In the genomic region with DNA sequence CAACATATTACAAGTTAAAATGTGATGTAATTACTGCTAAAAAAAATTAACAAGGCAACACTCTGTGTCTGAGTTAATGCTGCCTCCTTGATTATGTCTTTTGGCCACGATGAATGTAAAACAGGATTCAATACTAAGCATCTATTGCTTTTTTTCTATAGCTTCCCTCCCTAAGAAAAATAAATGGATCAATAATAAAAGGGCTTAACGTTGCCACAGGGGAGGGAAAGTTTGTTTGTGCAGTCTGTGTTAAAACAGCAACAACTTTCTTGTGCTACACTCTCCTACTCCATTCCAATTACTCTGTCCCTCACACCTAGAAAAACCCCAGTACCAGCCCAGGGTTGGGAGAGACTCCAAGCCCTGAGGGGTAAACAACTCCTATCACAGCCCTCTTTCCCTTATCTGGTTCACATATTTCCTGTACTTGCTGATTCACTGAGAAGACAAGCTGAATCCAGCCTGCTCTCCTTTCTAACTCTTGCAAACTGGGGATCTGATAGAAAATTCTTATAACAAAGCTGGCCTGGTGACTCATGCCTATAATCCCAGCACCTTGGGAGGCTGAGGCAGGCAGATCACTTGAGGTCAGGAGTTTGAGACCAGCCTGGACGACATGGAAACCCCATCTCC, we compare ENCODE assay signal across 15 cellular contexts. TPM values are rescaled to one million over a fixed set of nuclear protein-coding genes. Genes with fewer than 3 reads are reported as not detected.
DNase-seq lines count a peak whose midpoint lies in the region; ATAC-seq and TF ChIP-seq lines count a peak whose summit lies in the region.
"Had no signal": no experiment of that assay in that cellular context is flagged by ENCODE, and none has a peak within 500 bp of the region (broad histone marks: within the 10 kb centered on the region; RNA-seq: fewer than 3 reads in every experiment).

No MANE protein-coding gene starts in this region.

- TF ChIP-seq CTCF in Caco-2 (IDR thresholded peaks at IDR 0.05; ENCODE audit: insufficient read depth in 1 of 2, low read depth in 1 of 2, low read length in 1 of 2, severe bottlenecking in 1 of 2, unreplicated experiment in 1 of 2) (no peak), Panc1 (IDR thresholded peaks at IDR 0.05) (no peak), chondrocyte (IDR thresholded peaks at IDR 0.05) (no peak), mesothelial cell of epicardium (IDR thresholded peaks at IDR 0.05; ENCODE audit: unreplicated experiment) (no peak)

- H3K27me3 ChIP-seq in Caco-2 (replicated peaks; ENCODE audit: control insufficient read depth, insufficient read depth, low read length), result no peaks in the 10 kb centered on the region
- no peaks in the 10 kb centered on the region for H3K27me3 ChIP-seq in Panc1 (ENCODE audit: control insufficient read depth, insufficient read depth, low read length)

- H3K27me3 Mint-ChIP-seq in Caco-2 (ENCODE audit: insufficient read depth, unreplicated experiment), result no peaks in the 10 kb centered on the region
- no peaks in the 10 kb centered on the region for H3K27me3 Mint-ChIP-seq in chondrocyte (ENCODE audit: low read depth)
- H3K27me3 Mint-ChIP-seq in mesothelial cell of epicardium (ENCODE audit: low read depth), result no peaks in the 10 kb centered on the region
- H3K27me3 Mint-ChIP-seq in activated CD4-positive, alpha-beta T cell treated with anti-CD3 and anti-CD28 coated beads for 36 hours, result peaks cover 10% of the 10 kb centered on the region
- H3K27me3 Mint-ChIP-seq in T-helper 2 cell treated with Interferon-gamma antibody and Interleukin-4, amounts not matched to agents 5 μg/mL and 100 μg/mL, for 36 hours (ENCODE audit: low read depth), result peaks cover 5% of the 10 kb centered on the region

- intact Hi-C loops in Caco-2 (cut with micrococcal nuclease; ENCODE audit: unreplicated experiment) (loop anchor here (1.0 to 2.0 kb wide), 2 partner anchors 16 to 53 kb away; no protein-coding TSS in a partner anchor), Panc1 (cut with micrococcal nuclease; ENCODE audit: unreplicated experiment) (no loop called here)
- intact Hi-C loops in activated CD4-positive, alpha-beta T cell treated with anti-CD3 and anti-CD28 coated beads for 36 hours (cut with DNase I, micrococcal nuclease), result no loop called here

- H3K36me3 ChIP-seq in Caco-2 (ENCODE audit: control insufficient read depth, insufficient read depth, low read length) (no peaks in the 10 kb centered on the region; the same call in 1 of the 2 replicates), Panc1 (ENCODE audit: control insufficient read depth, insufficient read depth, low read length) (no peaks in the 10 kb centered on the region)

- CTCF ChIA-PET in Caco-2 (lab: Charles Lee), result interaction anchor here (0.7 to 2.4 kb wide), 4 partner anchors 12 to 70 kb away, joined by 3 to 17 read pairs (median 7); no protein-coding TSS in a partner anchor
- CTCF ChIA-PET in Panc1 (lab: Charles Lee), result interaction anchor here (1.0 kb wide), 1 partner anchor 12 kb away, joined by 6 read pairs; no protein-coding TSS in a partner anchor
- CTCF ChIA-PET in activated CD4-positive, alpha-beta T cell treated with anti-CD3 and anti-CD28 coated beads for 36 hours (lab: Charles Lee), result interaction anchor here (0.5 to 1.5 kb wide), 8 partner anchors 12 to 493 kb away, joined by 3 to 5 read pairs (median 3); no protein-coding TSS in a partner anchor

- peak; percentile 88 for ATAC-seq in Panc1
- ATAC-seq in activated CD4-positive, alpha-beta T cell treated with anti-CD3 and anti-CD28 coated beads for 36 hours, result no peak
- ATAC-seq in HG03442 (IDR thresholded peaks at IDR 0.05; ENCODE audit: unreplicated experiment), result no peak
- ATAC-seq in HG03039 (IDR thresholded peaks at IDR 0.05; ENCODE audit: unreplicated experiment), result no peak
- ATAC-seq: CD8-positive, alpha-beta T cell; GM12878 had no signal

- H3K36me3 Mint-ChIP-seq in Caco-2 (ENCODE audit: insufficient read depth, unreplicated experiment) (peaks cover 7% of the 10 kb centered on the region), chondrocyte (ENCODE audit: low read depth) (peaks cover 9% of the 10 kb centered on the region), mesothelial cell of epicardium (peaks cover 4% of the 10 kb centered on the region)
- H3K36me3 Mint-ChIP-seq in activated CD4-positive, alpha-beta T cell treated with anti-CD3 and anti-CD28 coated beads for 36 hours (ENCODE audit: low read depth), result no peaks in the 10 kb centered on the region
- H3K36me3 Mint-ChIP-seq in T-helper 2 cell treated with Interferon-gamma antibody and Interleukin-4, amounts not matched to agents 5 μg/mL and 100 μg/mL, for 36 hours (ENCODE audit: low read depth), result no peaks in the 10 kb centered on the region
- H3K36me3 Mint-ChIP-seq: CD8-positive, alpha-beta T cell had no signal

- DNase-seq in Caco-2, result peak; percentile 57 to 65
- no peak for DNase-seq in Panc1 (ENCODE audit: low read depth, low spot score)
- DNase-seq in chondrocyte (ENCODE audit: low spot score), result no peak
- no peak for DNase-seq in mesothelial cell of epicardium (ENCODE audit: low spot score in 2 of 2, unreplicated experiment in 2 of 2)
- DNase-seq in activated CD4-positive, alpha-beta T cell treated with anti-CD3 and anti-CD28 coated beads for 36 hours, result no peak
- DNase-seq in T-helper 2 cell treated with Interferon-gamma antibody and Interleukin-4, amounts not matched to agents 5 μg/mL and 100 μg/mL, for 36 hours (ENCODE audit: low spot score), result no peak
- DNase-seq: activated T-cell treated with anti-CD3 and anti-CD28 coated beads, Interleukin-2, amount 50 U/mL, for 24 hours; CD8-positive, alpha-beta T cell; NCI-H774; stimulated activated CD4-positive, alpha-beta T cell treated with anti-CD3 and anti-CD28 coated beads, Interleukin-2, amount 100 ng/mL, for 48 hours had no signal

- peak overlapping the region; percentile 3 for H3K4me3 Mint-ChIP-seq in Caco-2 (ENCODE audit: unreplicated experiment)
- H3K4me3 Mint-ChIP-seq in chondrocyte (ENCODE audit: unreplicated experiment), result no peak overlapping the region
- H3K4me3 Mint-ChIP-seq in mesothelial cell of epicardium, result no peak overlapping the region
- no peak overlapping the region for H3K4me3 Mint-ChIP-seq in activated CD4-positive, alpha-beta T cell treated with anti-CD3 and anti-CD28 coated beads for 36 hours
- H3K4me3 Mint-ChIP-seq in T-helper 2 cell treated with Interferon-gamma antibody and Interleukin-4, amounts not matched to agents 5 μg/mL and 100 μg/mL, for 36 hours, result no peak overlapping the region
- H3K4me3 Mint-ChIP-seq: activated T-cell treated with anti-CD3 and anti-CD28 coated beads, Interleukin-2, amount 50 U/mL, for 24 hours; CD8-positive, alpha-beta T cell; neural crest cell had no signal

- H3K9me3 Mint-ChIP-seq in Caco-2 (ENCODE audit: unreplicated experiment), result no peaks in the 10 kb centered on the region
- H3K9me3 Mint-ChIP-seq in chondrocyte (ENCODE audit: low read depth), result no peaks in the 10 kb centered on the region
- H3K9me3 Mint-ChIP-seq in mesothelial cell of epicardium, result no peaks in the 10 kb centered on the region
- no peaks in the 10 kb centered on the region for H3K9me3 Mint-ChIP-seq in activated CD4-positive, alpha-beta T cell treated with anti-CD3 and anti-CD28 coated beads for 36 hours (ENCODE audit: low read depth)
- H3K9me3 Mint-ChIP-seq in T-helper 2 cell treated with Interferon-gamma antibody and Interleukin-4, amounts not matched to agents 5 μg/mL and 100 μg/mL, for 36 hours, result no peaks in the 10 kb centered on the region
- H3K9me3 Mint-ChIP-seq: activated T-cell treated with anti-CD3 and anti-CD28 coated beads, Interleukin-2, amount 50 U/mL, for 24 hours; CD8-positive, alpha-beta T cell; neural crest cell had no signal

- H3K4me1 ChIP-seq in Caco-2, result peaks cover 24% of the 10 kb centered on the region
- H3K4me1 ChIP-seq in Panc1 (ENCODE audit: control insufficient read depth, insufficient read depth, low read length), result peaks cover 5% of the 10 kb centered on the region

- BruUV-seq in Caco-2 (replicated peaks; lab: Mats Ljungman, UMichigan) (no TSS peak), Panc1 (replicated peaks; lab: Mats Ljungman, UMichigan) (no TSS peak)

- POLR2A ChIA-PET in Caco-2 (lab: Charles Lee) (no interaction called here), Panc1 (lab: Charles Lee) (no interaction called here)
- POLR2A ChIA-PET in activated CD4-positive, alpha-beta T cell treated with anti-CD3 and anti-CD28 coated beads for 36 hours (lab: Charles Lee), result no interaction called here

- H3K27ac Mint-ChIP-seq in Caco-2 (ENCODE audit: unreplicated experiment) (peak overlapping the region; percentile 84), chondrocyte (ENCODE audit: unreplicated experiment) (peak overlapping the region; percentile 70), mesothelial cell of epicardium (peak overlapping the region; percentile 84)
- H3K27ac Mint-ChIP-seq in activated CD4-positive, alpha-beta T cell treated with anti-CD3 and anti-CD28 coated beads for 36 hours, result no peak overlapping the region
- H3K27ac Mint-ChIP-seq in T-helper 2 cell treated with Interferon-gamma antibody and Interleukin-4, amounts not matched to agents 5 μg/mL and 100 μg/mL, for 36 hours, result no peak overlapping the region
- H3K27ac Mint-ChIP-seq: activated T-cell treated with anti-CD3 and anti-CD28 coated beads, Interleukin-2, amount 50 U/mL, for 24 hours; CD8-positive, alpha-beta T cell had no signal

- H3K9me3 ChIP-seq in Caco-2, result no peaks in the 10 kb centered on the region
- no peaks in the 10 kb centered on the region for H3K9me3 ChIP-seq in Panc1 (ENCODE audit: control insufficient read depth, insufficient read depth, low read depth, low read length)

- in situ Hi-C loops in Panc1 (cut with HindIII; ENCODE audit: low pct_unique_long_range_greater_than_20kb, low sequenced_read_pairs), result no loop called here

- H3K4me3 ChIP-seq in Caco-2 (ENCODE audit: low read depth, low read length), result no peak overlapping the region
- no peak overlapping the region for H3K4me3 ChIP-seq in Panc1 (ENCODE audit: low read depth in 2 of 2, low read length in 2 of 2)
- H3K4me3 ChIP-seq: coronary artery, GM12878 had no signal

- H3K27ac ChIP-seq in Panc1 (ENCODE audit: low read length), result no peak overlapping the region; the same call in 1 of the 2 replicates
- H3K27ac ChIP-seq: coronary artery had no signal

- H3K4me1 Mint-ChIP-seq in Caco-2 (ENCODE audit: low read depth, unreplicated experiment), result peaks cover 29% of the 10 kb centered on the region
- H3K4me1 Mint-ChIP-seq in chondrocyte (ENCODE audit: low read depth), result peaks cover 18% of the 10 kb centered on the region
- H3K4me1 Mint-ChIP-seq in mesothelial cell of epicardium, result peaks cover 20% of the 10 kb centered on the region
- H3K4me1 Mint-ChIP-seq in activated CD4-positive, alpha-beta T cell treated with anti-CD3 and anti-CD28 coated beads for 36 hours, result peaks cover 2% of the 10 kb centered on the region
- H3K4me1 Mint-ChIP-seq in T-helper 2 cell treated with Interferon-gamma antibody and Interleukin-4, amounts not matched to agents 5 μg/mL and 100 μg/mL, for 36 hours (ENCODE audit: low read depth), result peaks cover 9% of the 10 kb centered on the region

RNA-seq across cellular contexts. Expression of a gene that starts 44.8 kb away (rescaled TPM):
- total RNA-seq in Caco-2 (2022) (12.1 and 12.4 TPM in 2 replicates), Panc1 (2021; ENCODE audit: unreplicated experiment) (10.4 TPM), chondrocyte (4.5 to 7.2 TPM (median 6.6 TPM) in 3 replicates), mesothelial cell of epicardium (6.2 to 7.5 TPM (median 6.8 TPM) in 3 replicates)
- 6.7 TPM for polyA plus RNA-seq in Panc1 (2012; ENCODE audit: insufficient read length)
- total RNA-seq in activated CD4-positive, alpha-beta T cell treated with anti-CD3 and anti-CD28 coated beads for 36 hours, result under 1 TPM; 0.32 to 0.46 TPM
- total RNA-seq: CD8-positive, alpha-beta T cell had no signal

Comparison
In these comparisons a context has a peak if more than half of its experiments do, and no peak if none do; other contexts are left out.
1. DNase-seq: peak in Caco-2 (2 of 2); none in Panc1 (single experiment), chondrocyte (single experiment), mesothelial cell of epicardium (0 of 2), activated CD4-positive, alpha-beta T cell treated with anti-CD3 and anti-CD28 coated beads for 36 hours (single experiment) and T-helper 2 cell treated with Interferon-gamma antibody and Interleukin-4, amounts not matched to agents 5 μg/mL and 100 μg/mL, for 36 hours (single experiment).
2. H3K27ac Mint-ChIP-seq: peak in Caco-2 (single experiment), chondrocyte (single experiment) and mesothelial cell of epicardium (single experiment); none in activated CD4-positive, alpha-beta T cell treated with anti-CD3 and anti-CD28 coated beads for 36 hours (single experiment) and T-helper 2 cell treated with Interferon-gamma antibody and Interleukin-4, amounts not matched to agents 5 μg/mL and 100 μg/mL, for 36 hours (single experiment).